1 cellular context compared by ENCODE assay signal in genomic region chr12:26007563-26007962, GRCh38.
TF ChIP-seq lines count a peak whose summit lies in the region.

No MANE protein-coding gene starts in this region.

TF ChIP-seq in H1, 55 proteins besides CTCF, POLR2A, EP300 and RAD21:
- TF ChIP-seq ATF3 (IDR thresholded peaks at IDR 0.05; ENCODE audit: insufficient read depth, low read depth, low read length) (no peak), RBBP5 (IDR thresholded peaks at IDR 0.05; ENCODE audit: borderline replicate concordance, low read depth, low read length) (no peak), NANOG (IDR thresholded peaks at IDR 0.05; ENCODE audit: insufficient read depth, low read depth, low read length, poor library complexity, severe bottlenecking) (no peak), MAFK (IDR thresholded peaks at IDR 0.05; ENCODE audit: low read depth, low read length) (no peak), SAP30 (IDR thresholded peaks at IDR 0.05; ENCODE audit: insufficient read depth, insufficient replicate concordance, low read length) (no peak), CHD1 (IDR thresholded peaks at IDR 0.05; ENCODE audit: low read depth, low read length) (no peak), SRF (IDR thresholded peaks at IDR 0.05; ENCODE audit: low read depth, low read length) (no peak), SIN3A (conservative IDR thresholded peaks at IDR 0.05 in 1 of 2, IDR thresholded peaks at IDR 0.05 in 1 of 2; ENCODE audit: low read depth in 1 of 2, low read length in 2 of 2) (no peak), RNF2 (IDR thresholded peaks at IDR 0.05; ENCODE audit: borderline replicate concordance, low read depth, low read length, missing control alignments, poor library complexity, severe bottlenecking) (no peak), SIRT6 (IDR thresholded peaks at IDR 0.05; ENCODE audit: low read length) (no peak), POU5F1 (IDR thresholded peaks at IDR 0.05; ENCODE audit: low read depth, low read length) (no peak), RFX5 (IDR thresholded peaks at IDR 0.05; ENCODE audit: borderline replicate concordance, low read depth, low read length) (no peak)
